In the genomic region with DNA sequence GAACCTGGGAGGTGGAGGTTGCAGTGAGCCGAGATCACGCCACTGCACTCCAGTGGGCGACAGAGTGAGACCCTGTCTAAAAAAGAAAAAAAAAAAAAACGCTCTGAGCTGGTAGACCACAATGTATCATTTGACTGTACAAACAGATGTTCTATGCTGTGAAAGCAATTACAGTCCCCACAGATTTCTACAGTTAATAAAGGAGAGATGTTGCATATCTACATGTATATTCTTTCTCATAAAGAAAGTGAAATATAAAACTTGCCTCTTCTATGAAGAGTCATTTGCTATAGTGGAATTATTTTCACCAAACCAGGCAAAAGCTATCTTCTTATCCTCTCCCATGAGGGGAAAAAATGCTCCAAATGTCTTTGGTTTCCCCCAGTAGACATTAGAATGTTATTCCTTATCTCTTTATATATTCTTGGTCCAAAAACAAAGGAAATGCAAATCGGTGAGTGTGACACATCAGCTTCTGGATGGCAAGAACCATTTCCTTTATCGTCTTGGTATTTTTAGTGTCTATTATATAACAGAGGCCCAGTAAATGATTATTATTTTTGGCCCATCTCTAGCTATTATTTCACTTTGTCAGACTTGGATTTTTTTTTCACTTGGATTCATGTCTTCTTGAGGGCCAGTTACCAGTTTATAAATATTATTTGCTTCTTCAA, we compare ENCODE assay signal across 11 cellular contexts.
DNase-seq lines count a peak whose midpoint lies in the region; ATAC-seq and TF ChIP-seq lines count a peak whose summit lies in the region.
"Had no signal": no experiment of that assay in that cellular context is flagged by ENCODE, and none has a peak within 500 bp of the region (broad histone marks: within the 10 kb centered on the region; RNA-seq: fewer than 3 reads in every experiment).

No MANE protein-coding gene starts in this region.

- H3K27ac ChIP-seq in brain microvascular endothelial cell (no peak overlapping the region), adrenal gland (no peak overlapping the region)

- H3K27me3 ChIP-seq in brain microvascular endothelial cell (replicated peaks) (no peaks in the 10 kb centered on the region), adrenal gland (no peaks in the 10 kb centered on the region)

- no peaks in the 10 kb centered on the region for H3K9me3 ChIP-seq in adrenal gland (replicated peaks in 1 of 3)

- intact Hi-C loops in adrenal gland (cut with DNase I), result no loop called here

- TF ChIP-seq CTCF in brain microvascular endothelial cell (IDR thresholded peaks at IDR 0.05; ENCODE audit: low read depth, low read length, missing control alignments), result no peak
- no peak for TF ChIP-seq CTCF in foreskin fibroblast (IDR thresholded peaks at IDR 0.05; ENCODE audit: low read depth, low read length)
- TF ChIP-seq CTCF in adrenal gland (IDR thresholded peaks at IDR 0.05), result no peak

- WGBS in adrenal gland, 4 donors, result 67 to 73% (median 69%) methylated on average over 6 of the region's 6 CpGs

- TF ChIP-seq POLR2A in adrenal gland (IDR thresholded peaks at IDR 0.05), result no peak

- no peak overlapping the region for H3K4me3 ChIP-seq in brain microvascular endothelial cell (ENCODE audit: low read depth, low read length)
- no peak overlapping the region for H3K4me3 ChIP-seq in foreskin fibroblast (ENCODE audit: low read depth in 1 of 2, low read length in 2 of 2)
- no peak overlapping the region for H3K4me3 ChIP-seq in adrenal gland

- peaks cover 10 to 13% of the 10 kb centered on the region in 2 donors for H3K4me1 ChIP-seq in adrenal gland (replicated peaks in 1 of 2)

- peak; percentile 59 for ATAC-seq in GM18499 (IDR thresholded peaks at IDR 0.05; ENCODE audit: insufficient read depth, unreplicated experiment)
- peak; percentile 65 for ATAC-seq in GM21390 (IDR thresholded peaks at IDR 0.05; ENCODE audit: unreplicated experiment)
- ATAC-seq in HG03095 (IDR thresholded peaks at IDR 0.05; ENCODE audit: unreplicated experiment), result peak; percentile 49

- peak; percentile 36 for DNase-seq in brain microvascular endothelial cell
- DNase-seq in foreskin fibroblast, result no peak
- no peak for DNase-seq in SKM-1 treated with dmso at 0.1 percent for 144 hours (lab: John Stamatoyannopoulos, UW; ENCODE audit: unreplicated experiment)
- no peak for DNase-seq in activated naive CD4-positive, alpha-beta T cell (lab: John Stamatoyannopoulos, UW)
- no peak for DNase-seq in adrenal gland
- DNase-seq: hypothalamus; stimulated activated naive B cell treated with anti-CD40 and anti-IgM and Interleukin-4, amounts not matched to agents 10 μg/mL and 1 μg/mL and 100 μg/mL, for 72 hours; T-helper 1 cell had no signal

- in situ Hi-C loops in brain microvascular endothelial cell (cut with HindIII; ENCODE audit: low pct_ligation_motif_present, low sequenced_read_pairs), result no loop called here

- no peaks in the 10 kb centered on the region for H3K36me3 ChIP-seq in brain microvascular endothelial cell (replicated peaks)
- H3K36me3 ChIP-seq in adrenal gland (replicated peaks in 1 of 2), result no peaks in the 10 kb centered on the region
